ENCODE assay signal across 9 cellular contexts in genomic region chr6:87922947-87923330, GRCh38.
DNase-seq lines count a peak whose midpoint lies in the region; ATAC-seq and TF ChIP-seq lines count a peak whose summit lies in the region.
"Had no signal": no experiment of that assay in that cellular context is flagged by ENCODE, and none has a peak within 500 bp of the region (broad histone marks: within the 10 kb centered on the region; RNA-seq: fewer than 3 reads in every experiment).

No MANE protein-coding gene starts in this region.

- peaks cover 5% of the 10 kb centered on the region for H3K27me3 Mint-ChIP-seq in CD4-positive, alpha-beta T cell

- TF ChIP-seq EP300 in suprapubic skin (IDR thresholded peaks at IDR 0.05), result no peak

- H3K36me3 ChIP-seq in psoas muscle (ENCODE audit: insufficient read depth in 1 of 2, low read depth in 1 of 2) (no peaks in the 10 kb centered on the region), suprapubic skin (no peaks in the 10 kb centered on the region)
- H3K36me3 ChIP-seq: heart left ventricle had no signal

- TF ChIP-seq POLR2A in suprapubic skin (IDR thresholded peaks at IDR 0.05), result no peak

- intact Hi-C loops in psoas muscle (cut with DNase I), result no loop called here
- intact Hi-C loops in CD4-positive, alpha-beta T cell (cut with DNase I, micrococcal nuclease), result no loop called here

- TF ChIP-seq CTCF in GM10248 (IDR thresholded peaks at IDR 0.05; ENCODE audit: control extremely low read depth, extremely low read depth, low read depth, missing control alignments) (no peak), psoas muscle (IDR thresholded peaks at IDR 0.05) (no peak), suprapubic skin (IDR thresholded peaks at IDR 0.05) (no peak)
- no peak for TF ChIP-seq CTCF in CD4-positive, alpha-beta T cell (IDR thresholded peaks at IDR 0.05)

- POLR2A ChIA-PET in GM10248 (lab: Yijun Ruan, JAX), result no interaction called here
- POLR2A ChIA-PET in CD4-positive, alpha-beta T cell (lab: Charles Lee), result no interaction called here

- H3K9me3 ChIP-seq in psoas muscle (no peaks in the 10 kb centered on the region), suprapubic skin (no peaks in the 10 kb centered on the region)
- H3K9me3 ChIP-seq in CD4-positive, alpha-beta T cell (ENCODE audit: control insufficient read depth, low read length), result no peaks in the 10 kb centered on the region
- H3K9me3 ChIP-seq: heart left ventricle had no signal

- no peak overlapping the region for H3K4me3 ChIP-seq in psoas muscle
- no peak overlapping the region for H3K4me3 ChIP-seq in suprapubic skin
- H3K4me3 ChIP-seq: heart left ventricle had no signal

- no peaks in the 10 kb centered on the region for H3K36me3 Mint-ChIP-seq in CD4-positive, alpha-beta T cell (ENCODE audit: low read depth)

- DNase-seq in GM10248 (ENCODE audit: extremely low spot score), result peak; percentile 69
- peak; percentile 64 to 78 for DNase-seq in SHP77 (lab: John Stamatoyannopoulos, UW)
- no peak for DNase-seq in substantia nigra (lab: John Stamatoyannopoulos, UW)
- no peak for DNase-seq in psoas muscle
- no peak for DNase-seq in CD4-positive, alpha-beta T cell
- no peak for DNase-seq in suprapubic skin (ENCODE audit: low spot score in 2 of 2)
- DNase-seq: heart left ventricle had no signal

- H3K9me3 Mint-ChIP-seq in CD4-positive, alpha-beta T cell, result no peaks in the 10 kb centered on the region

- H3K27me3 ChIP-seq in psoas muscle (ENCODE audit: insufficient read depth in 3 of 3, low read length in 2 of 3), result peaks cover 0 to 6% (median 0%) of the 10 kb centered on the region in 3 donors
- H3K27me3 ChIP-seq in CD4-positive, alpha-beta T cell (ENCODE audit: control insufficient read depth, insufficient read depth, low read length), result no peaks in the 10 kb centered on the region
- no peaks in the 10 kb centered on the region for H3K27me3 ChIP-seq in suprapubic skin

- peak; percentile 73 for ATAC-seq in GM19397 (IDR thresholded peaks at IDR 0.05; ENCODE audit: unreplicated experiment)
- ATAC-seq in HG03280 (IDR thresholded peaks at IDR 0.05; ENCODE audit: unreplicated experiment), result peak; percentile 58
- no peak for ATAC-seq in psoas muscle
- ATAC-seq in CD4-positive, alpha-beta T cell (ENCODE audit: poor library complexity), result no peak

- no peak overlapping the region for H3K27ac Mint-ChIP-seq in CD4-positive, alpha-beta T cell

- WGBS in psoas muscle, 3 donors, result 40 to 68% (median 46%) methylated on average over 2 of the region's 2 CpGs
- WGBS in suprapubic skin, result 55% methylated on average over 2 of the region's 2 CpGs

- H3K4me3 Mint-ChIP-seq in CD4-positive, alpha-beta T cell, result no peak overlapping the region

- no peaks in the 10 kb centered on the region for H3K4me1 Mint-ChIP-seq in CD4-positive, alpha-beta T cell (ENCODE audit: low read depth)

- H3K27ac ChIP-seq in substantia nigra (ENCODE audit: low read depth, low read length, poor library complexity, severe bottlenecking), result no peak overlapping the region
- no peak overlapping the region for H3K27ac ChIP-seq in psoas muscle
- H3K27ac ChIP-seq in CD4-positive, alpha-beta T cell (ENCODE audit: low read depth, low read length), result no peak overlapping the region
- H3K27ac ChIP-seq in suprapubic skin, result no peak overlapping the region
- H3K27ac ChIP-seq: heart left ventricle had no signal

- H3K4me1 ChIP-seq in psoas muscle, result peaks cover 10% of the 10 kb centered on the region
- H3K4me1 ChIP-seq in suprapubic skin, result no peaks in the 10 kb centered on the region

- CTCF ChIA-PET in GM10248 (lab: Yijun Ruan, JAX), result interaction anchor here (0.7 to 3.9 kb wide), 8 partner anchors 7 to 91 kb away, joined by 3 to 18 read pairs (median 6); no protein-coding TSS in a partner anchor
- CTCF ChIA-PET in CD4-positive, alpha-beta T cell (lab: Charles Lee), result no interaction called here

Comparison
In these comparisons a context has a peak if more than half of its experiments do, and no peak if none do; other contexts are left out.
1. DNase-seq: peak in GM10248 (single experiment) and SHP77 (2 of 2); none in substantia nigra (0 of 49), psoas muscle (0 of 2), CD4-positive, alpha-beta T cell (0 of 10) and suprapubic skin (0 of 2).
2. ATAC-seq: peak in GM19397 (single experiment) and HG03280 (single experiment); none in psoas muscle (0 of 4) and CD4-positive, alpha-beta T cell (single experiment).